8 cellular contexts compared by ENCODE assay signal in the genomic region with DNA sequence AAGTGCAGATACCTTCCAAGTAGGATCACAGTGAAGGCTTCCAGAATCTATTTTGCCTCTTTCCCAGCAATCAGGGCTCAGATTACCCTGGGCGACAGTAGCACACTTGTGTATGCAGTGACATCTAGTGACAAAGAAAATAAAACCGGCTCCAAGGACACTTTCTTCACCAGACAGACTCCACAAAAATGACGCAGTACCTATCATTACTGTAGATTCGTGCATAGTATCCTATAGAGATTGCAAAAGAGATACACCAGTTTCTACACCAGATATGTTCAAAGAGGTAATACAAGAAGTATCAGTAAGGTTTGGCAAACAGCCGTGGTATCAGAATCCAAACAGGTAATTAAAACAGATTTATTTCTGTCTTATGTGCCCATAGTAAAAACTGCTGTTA.
DNase-seq lines count a peak whose midpoint lies in the region; ATAC-seq and TF ChIP-seq lines count a peak whose summit lies in the region.

No MANE protein-coding gene starts in this region.

- no peaks in the 10 kb centered on the region for H4K20me1 ChIP-seq in hepatocyte (ENCODE audit: insufficient read depth, poor library complexity, severe bottlenecking)

- no peak overlapping the region for H3K4me2 ChIP-seq in hepatocyte

- 11% methylated on average over 5 of the region's 5 CpGs for WGBS in hepatocyte (ENCODE audit: low lambda C conversion rate, missing lambda C conversion rate)
- WGBS in stomach, 5 donors, result 5 to 11% (median 10%) methylated on average over 5 of the region's 5 CpGs

- TF ChIP-seq EP300 in stomach (IDR thresholded peaks at IDR 0.05), result no peak

- peak; percentile 29 for DNase-seq in GDM1 (lab: John Stamatoyannopoulos, UW)
- DNase-seq in NCI-H2227 treated with DMSO at 0.1 percent for 48 hours (lab: John Stamatoyannopoulos, UW), result peak; percentile 88
- peak in 36 of 58 donors; percentile 2 to 80 (median 22) for DNase-seq in anterior cingulate cortex (lab: John Stamatoyannopoulos, UW)
- peak; percentile 78 for DNase-seq in hepatocyte (ENCODE audit: low spot score)
- DNase-seq in stomach, result no peak
- DNase-seq in cortex of kidney (lab: John Stamatoyannopoulos, UW), result no peak

- H3K27me3 ChIP-seq in hepatocyte (no peaks in the 10 kb centered on the region), stomach (no peaks in the 10 kb centered on the region)

- no peaks in the 10 kb centered on the region for H3K9me3 ChIP-seq in hepatocyte (ENCODE audit: low read depth)
- no peaks in the 10 kb centered on the region for H3K9me3 ChIP-seq in stomach

- H3K36me3 ChIP-seq in hepatocyte (replicated peaks; ENCODE audit: insufficient read depth, low read depth) (no peaks in the 10 kb centered on the region), stomach (no peaks in the 10 kb centered on the region)

- H2AFZ ChIP-seq in hepatocyte, result no peak overlapping the region

- H3K79me2 ChIP-seq in hepatocyte, result no peaks in the 10 kb centered on the region

- intact Hi-C loops in stomach (cut with DNase I; ENCODE audit: low total_unique reads), result loop anchor here (10.0 kb wide), 1 partner anchor 719 kb away; no protein-coding TSS in a partner anchor

- H3K27ac ChIP-seq in hepatocyte (no peak overlapping the region), stomach (no peak overlapping the region)

- H3K4me3 ChIP-seq in hepatocyte (no peak overlapping the region), stomach (no peak overlapping the region)

- ATAC-seq in HG03066 (IDR thresholded peaks at IDR 0.05; ENCODE audit: low read depth, unreplicated experiment) (peak; percentile 67), GM21825 (IDR thresholded peaks at IDR 0.05; ENCODE audit: unreplicated experiment) (no peak)

- H3K9me2 ChIP-seq in hepatocyte (replicated peaks; ENCODE audit: insufficient read depth), result no peaks in the 10 kb centered on the region

- TF ChIP-seq POLR2A in stomach (IDR thresholded peaks at IDR 0.05), result no peak

- peaks cover 4% of the 10 kb centered on the region for H3K4me1 ChIP-seq in hepatocyte (ENCODE audit: insufficient read depth)
- peaks cover 0 to 9% (median 0%) of the 10 kb centered on the region in 4 donors for H3K4me1 ChIP-seq in stomach

- TF ChIP-seq CTCF in hepatocyte (IDR thresholded peaks at IDR 0.05; ENCODE audit: poor library complexity), result peak; percentile 72
- TF ChIP-seq CTCF in stomach (IDR thresholded peaks at IDR 0.05), result peak in 5 of 7 experiments; percentile 5 to 59 (median 53)

Comparison
In these comparisons a context has a peak if more than half of its experiments do, and no peak if none do; other contexts are left out.
1. DNase-seq: peak in GDM1 (single experiment), NCI-H2227 treated with DMSO at 0.1 percent for 48 hours (single experiment), anterior cingulate cortex (36 of 58) and hepatocyte (single experiment); none in stomach (single experiment) and cortex of kidney (single experiment).